2 cellular contexts compared by ENCODE assay signal in the genomic region with DNA sequence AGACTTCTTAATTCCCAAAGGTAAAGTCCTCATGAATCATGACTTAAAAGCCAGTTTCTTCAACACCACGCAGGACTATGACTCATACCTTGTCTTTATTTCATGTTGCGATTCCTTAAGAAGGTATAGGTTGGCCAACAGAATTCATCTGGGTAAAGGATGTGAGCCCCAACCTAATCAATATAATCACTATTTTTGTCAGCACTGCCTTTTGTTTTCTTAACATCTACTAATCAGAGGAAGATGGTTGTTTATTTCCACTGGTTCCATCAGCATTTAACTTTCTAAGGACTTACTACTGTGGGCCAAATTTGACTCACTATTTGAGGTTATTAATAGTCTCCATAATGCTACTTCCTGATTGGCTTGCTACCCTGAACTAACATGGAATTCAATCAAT.
A peak's percentile ranks its signal among the peaks of the same experiment; 100 is the strongest.
TF ChIP-seq lines count a peak whose summit lies in the region.

No MANE protein-coding gene starts in this region.

TF ChIP-seq in SK-N-SH, 30 proteins besides CTCF, POLR2A, EP300 and RAD21 (continued from another document):
- no peak for TF ChIP-seq REST (IDR thresholded peaks at IDR 0.05; ENCODE audit: low read depth, low read length)
- no peak for TF ChIP-seq PBX3 (IDR thresholded peaks at IDR 0.05)
- no peak for TF ChIP-seq SIN3A (IDR thresholded peaks at IDR 0.05; ENCODE audit: borderline replicate concordance, low read depth, low read length)
- no peak for TF ChIP-seq FOXM1 (IDR thresholded peaks at IDR 0.05; ENCODE audit: low read depth)
- TF ChIP-seq TAF1 (IDR thresholded peaks at IDR 0.05; ENCODE audit: borderline replicate concordance, low read depth, low read length): no peak
- TF ChIP-seq JUND (IDR thresholded peaks at IDR 0.05): 0 out of 2 replicates have a peak, but pooled peaks have one; percentile 30
- peak; percentile 60; the same call in 1 of the 2 replicates for TF ChIP-seq FOSL2 (IDR thresholded peaks at IDR 0.05; ENCODE audit: borderline replicate concordance, low read depth)
- TF ChIP-seq, protein P1, sequence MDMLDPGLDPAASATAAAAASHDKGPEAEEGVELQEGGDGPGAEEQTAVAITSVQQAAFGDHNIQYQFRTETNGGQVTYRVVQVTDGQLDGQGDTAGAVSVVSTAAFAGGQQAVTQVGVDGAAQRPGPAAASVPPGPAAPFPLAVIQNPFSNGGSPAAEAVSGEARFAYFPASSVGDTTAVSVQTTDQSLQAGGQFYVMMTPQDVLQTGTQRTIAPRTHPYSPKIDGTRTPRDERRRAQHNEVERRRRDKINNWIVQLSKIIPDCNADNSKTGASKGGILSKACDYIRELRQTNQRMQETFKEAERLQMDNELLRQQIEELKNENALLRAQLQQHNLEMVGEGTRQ (IDR thresholded peaks at IDR 0.05; ENCODE audit: borderline replicate concordance, low read depth, low read length): no peak

TF ChIP-seq in SK-N-SH treated with all-trans-retinoic acid at 6 μM for 48 hours, 23 proteins besides CTCF, POLR2A, EP300 and RAD21 (continued from another document):
- TF ChIP-seq, protein P2, sequence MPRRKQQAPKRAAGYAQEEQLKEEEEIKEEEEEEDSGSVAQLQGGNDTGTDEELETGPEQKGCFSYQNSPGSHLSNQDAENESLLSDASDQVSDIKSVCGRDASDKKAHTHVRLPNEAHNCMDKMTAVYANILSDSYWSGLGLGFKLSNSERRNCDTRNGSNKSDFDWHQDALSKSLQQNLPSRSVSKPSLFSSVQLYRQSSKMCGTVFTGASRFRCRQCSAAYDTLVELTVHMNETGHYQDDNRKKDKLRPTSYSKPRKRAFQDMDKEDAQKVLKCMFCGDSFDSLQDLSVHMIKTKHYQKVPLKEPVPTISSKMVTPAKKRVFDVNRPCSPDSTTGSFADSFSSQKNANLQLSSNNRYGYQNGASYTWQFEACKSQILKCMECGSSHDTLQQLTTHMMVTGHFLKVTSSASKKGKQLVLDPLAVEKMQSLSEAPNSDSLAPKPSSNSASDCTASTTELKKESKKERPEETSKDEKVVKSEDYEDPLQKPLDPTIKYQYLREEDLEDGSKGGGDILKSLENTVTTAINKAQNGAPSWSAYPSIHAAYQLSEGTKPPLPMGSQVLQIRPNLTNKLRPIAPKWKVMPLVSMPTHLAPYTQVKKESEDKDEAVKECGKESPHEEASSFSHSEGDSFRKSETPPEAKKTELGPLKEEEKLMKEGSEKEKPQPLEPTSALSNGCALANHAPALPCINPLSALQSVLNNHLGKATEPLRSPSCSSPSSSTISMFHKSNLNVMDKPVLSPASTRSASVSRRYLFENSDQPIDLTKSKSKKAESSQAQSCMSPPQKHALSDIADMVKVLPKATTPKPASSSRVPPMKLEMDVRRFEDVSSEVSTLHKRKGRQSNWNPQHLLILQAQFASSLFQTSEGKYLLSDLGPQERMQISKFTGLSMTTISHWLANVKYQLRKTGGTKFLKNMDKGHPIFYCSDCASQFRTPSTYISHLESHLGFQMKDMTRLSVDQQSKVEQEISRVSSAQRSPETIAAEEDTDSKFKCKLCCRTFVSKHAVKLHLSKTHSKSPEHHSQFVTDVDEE (CRISPR knock-in tag; IDR thresholded peaks at IDR 0.05): no peak
- TF ChIP-seq CSDC2 (CRISPR knock-in tag; IDR thresholded peaks at IDR 0.05) (no peak), RARB (CRISPR knock-in tag; IDR thresholded peaks at IDR 0.05) (no peak), TOX (CRISPR knock-in tag; IDR thresholded peaks at IDR 0.05; ENCODE audit: borderline replicate concordance) (no peak), TCF4 (CRISPR knock-in tag; IDR thresholded peaks at IDR 0.05; ENCODE audit: borderline replicate concordance) (no peak), ZNF565 (CRISPR knock-in tag; conservative IDR thresholded peaks at IDR 0.05; ENCODE audit: low read depth) (no peak), ESRRG (CRISPR knock-in tag; IDR thresholded peaks at IDR 0.05) (no peak), ZNF70 (CRISPR knock-in tag; IDR thresholded peaks at IDR 0.05) (no peak), ZC3H10 (CRISPR knock-in tag; IDR thresholded peaks at IDR 0.05) (no peak)
- TF ChIP-seq, protein P3, sequence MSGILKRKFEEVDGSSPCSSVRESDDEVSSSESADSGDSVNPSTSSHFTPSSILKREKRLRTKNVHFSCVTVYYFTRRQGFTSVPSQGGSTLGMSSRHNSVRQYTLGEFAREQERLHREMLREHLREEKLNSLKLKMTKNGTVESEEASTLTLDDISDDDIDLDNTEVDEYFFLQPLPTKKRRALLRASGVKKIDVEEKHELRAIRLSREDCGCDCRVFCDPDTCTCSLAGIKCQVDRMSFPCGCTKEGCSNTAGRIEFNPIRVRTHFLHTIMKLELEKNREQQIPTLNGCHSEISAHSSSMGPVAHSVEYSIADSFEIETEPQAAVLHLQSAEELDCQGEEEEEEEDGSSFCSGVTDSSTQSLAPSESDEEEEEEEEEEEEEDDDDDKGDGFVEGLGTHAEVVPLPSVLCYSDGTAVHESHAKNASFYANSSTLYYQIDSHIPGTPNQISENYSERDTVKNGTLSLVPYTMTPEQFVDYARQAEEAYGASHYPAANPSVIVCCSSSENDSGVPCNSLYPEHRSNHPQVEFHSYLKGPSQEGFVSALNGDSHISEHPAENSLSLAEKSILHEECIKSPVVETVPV (CRISPR knock-in tag; IDR thresholded peaks at IDR 0.05): no peak
- TF ChIP-seq, protein P4, sequence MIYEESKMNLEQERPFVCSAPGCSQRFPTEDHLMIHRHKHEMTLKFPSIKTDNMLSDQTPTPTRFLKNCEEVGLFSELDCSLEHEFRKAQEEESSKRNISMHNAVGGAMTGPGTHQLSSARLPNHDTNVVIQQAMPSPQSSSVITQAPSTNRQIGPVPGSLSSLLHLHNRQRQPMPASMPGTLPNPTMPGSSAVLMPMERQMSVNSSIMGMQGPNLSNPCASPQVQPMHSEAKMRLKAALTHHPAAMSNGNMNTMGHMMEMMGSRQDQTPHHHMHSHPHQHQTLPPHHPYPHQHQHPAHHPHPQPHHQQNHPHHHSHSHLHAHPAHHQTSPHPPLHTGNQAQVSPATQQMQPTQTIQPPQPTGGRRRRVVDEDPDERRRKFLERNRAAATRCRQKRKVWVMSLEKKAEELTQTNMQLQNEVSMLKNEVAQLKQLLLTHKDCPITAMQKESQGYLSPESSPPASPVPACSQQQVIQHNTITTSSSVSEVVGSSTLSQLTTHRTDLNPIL (CRISPR knock-in tag; IDR thresholded peaks at IDR 0.05; ENCODE audit: low read depth): no peak
